ENCODE assay signal across 9 cellular contexts in the genomic region with DNA sequence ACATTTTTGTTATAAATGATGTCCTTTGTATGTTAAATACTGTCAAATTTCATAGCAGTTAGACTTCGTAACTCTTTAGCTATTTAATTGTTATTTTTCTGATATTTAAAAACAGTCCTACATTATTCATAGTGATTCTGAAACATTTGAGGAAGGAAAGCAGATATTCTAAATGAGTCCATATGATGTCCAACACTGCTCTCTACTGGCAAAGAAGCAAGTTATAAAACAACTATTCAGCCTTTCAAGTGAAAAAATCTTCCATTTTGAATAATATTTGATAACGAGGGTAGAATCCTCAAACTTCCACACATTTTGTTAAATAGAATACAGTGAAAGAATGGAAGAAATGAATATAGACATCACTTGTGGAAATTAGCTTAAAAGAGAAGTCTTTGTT.
DNase-seq lines count a peak whose midpoint lies in the region; ATAC-seq and TF ChIP-seq lines count a peak whose summit lies in the region.
"Had no signal": no experiment of that assay in that cellular context is flagged by ENCODE, and none has a peak within 500 bp of the region (broad histone marks: within the 10 kb centered on the region; RNA-seq: fewer than 3 reads in every experiment).

No MANE protein-coding gene starts in this region.

- H3K4me1 Mint-ChIP-seq in T-helper 17 cell, result peaks cover 3% of the 10 kb centered on the region

- H3K4me1 ChIP-seq in thyroid gland, result no peaks in the 10 kb centered on the region

- peak; percentile 68 for ATAC-seq in GM18907 (IDR thresholded peaks at IDR 0.05; ENCODE audit: unreplicated experiment)
- no peak for ATAC-seq in T-helper 17 cell

- H3K36me3 ChIP-seq in thyroid gland, result no peaks in the 10 kb centered on the region

- H3K27me3 ChIP-seq in thyroid gland, result no peaks in the 10 kb centered on the region

- DNase-seq in AG08395 (ENCODE audit: low spot score), result peak; percentile 45
- DNase-seq in LNCaP clone FGC (ENCODE audit: low read depth), result peak; percentile 64
- DNase-seq in SK-N-DZ (ENCODE audit: low spot score), result peak; percentile 64
- DNase-seq in foreskin melanocyte, result peak; percentile 51
- DNase-seq in thyroid gland, result no peak
- no peak for DNase-seq in T-helper 17 cell
- DNase-seq in effector CD4-positive, alpha-beta T cell, result no peak

- no peak overlapping the region for H3K4me3 ChIP-seq in LNCaP clone FGC (ENCODE audit: low read depth, low read length)
- no peak overlapping the region for H3K4me3 ChIP-seq in thyroid gland (replicated peaks in 1 of 3)

- 11 to 14% methylated on average over 2 of the region's 2 CpGs for WGBS in thyroid gland, 2 donors

- no peaks in the 10 kb centered on the region for H3K36me3 Mint-ChIP-seq in T-helper 17 cell (ENCODE audit: low read depth)

- H3K27ac Mint-ChIP-seq in T-helper 17 cell, result no peak overlapping the region
- H3K27ac Mint-ChIP-seq: stimulated activated naive CD8-positive, alpha-beta T cell treated with anti-CD3 and anti-CD28 coated beads, Interleukin-15, Interleukin-2, amounts not matched to agents 100 ng/mL and 50 ng/mL, for 24 hours had no signal

- intact Hi-C loops in thyroid gland (cut with DNase I), result no loop called here

- no peak for TF ChIP-seq POLR2A in thyroid gland (IDR thresholded peaks at IDR 0.05)

- H3K9me3 ChIP-seq in thyroid gland (no peaks in the 10 kb centered on the region), T-helper 17 cell (ENCODE audit: control insufficient read depth, low read length, poor library complexity, severe bottlenecking) (no peaks in the 10 kb centered on the region)

- H3K4me3 Mint-ChIP-seq in T-helper 17 cell, result no peak overlapping the region
- H3K4me3 Mint-ChIP-seq: stimulated activated naive CD8-positive, alpha-beta T cell treated with anti-CD3 and anti-CD28 coated beads, Interleukin-15, Interleukin-2, amounts not matched to agents 100 ng/mL and 50 ng/mL, for 24 hours had no signal

- TF ChIP-seq CTCF in LNCaP clone FGC (IDR thresholded peaks at IDR 0.05; ENCODE audit: control insufficient read depth, extremely low read depth, insufficient read depth) (peak; percentile 47), thyroid gland (IDR thresholded peaks at IDR 0.05) (peak in 5 of 6 experiments; percentile 17 to 73 (median 55))

- no peak overlapping the region for H3K27ac ChIP-seq in thyroid gland

- peaks cover 8% of the 10 kb centered on the region for H3K27me3 Mint-ChIP-seq in T-helper 17 cell
- H3K27me3 Mint-ChIP-seq: stimulated activated naive CD8-positive, alpha-beta T cell treated with anti-CD3 and anti-CD28 coated beads, Interleukin-15, Interleukin-2, amounts not matched to agents 100 ng/mL and 50 ng/mL, for 24 hours had no signal

Comparison
In these comparisons a context has a peak if more than half of its experiments do, and no peak if none do; other contexts are left out.
1. DNase-seq: peak in AG08395 (single experiment), LNCaP clone FGC (single experiment), SK-N-DZ (single experiment) and foreskin melanocyte (single experiment); none in thyroid gland (0 of 2), T-helper 17 cell (0 of 3) and effector CD4-positive, alpha-beta T cell (single experiment).